25 cellular contexts compared by ENCODE assay signal in genomic region chr10:58451490-58451889, GRCh38.
DNase-seq lines count a peak whose midpoint lies in the region; ATAC-seq and TF ChIP-seq lines count a peak whose summit lies in the region.
"Had no signal": no experiment of that assay in that cellular context is flagged by ENCODE, and none has a peak within 500 bp of the region (broad histone marks: within the 10 kb centered on the region; RNA-seq: fewer than 3 reads in every experiment).

No MANE protein-coding gene starts in this region.

- no TSS peak for BruUV-seq in mammary epithelial cell (replicated peaks; lab: Mats Ljungman, UMichigan)
- no TSS peak for BruUV-seq in MCF 10A (replicated peaks; lab: Mats Ljungman, UMichigan)

- peaks cover 3% of the 10 kb centered on the region for H3K9me3 Mint-ChIP-seq in MCF 10A (ENCODE audit: unreplicated experiment)

- H3K36me3 Mint-ChIP-seq in MCF 10A (ENCODE audit: insufficient read depth, unreplicated experiment), result no peaks in the 10 kb centered on the region

- no peak overlapping the region for H3K27ac Mint-ChIP-seq in MCF 10A (ENCODE audit: low read depth, unreplicated experiment)
- H3K27ac Mint-ChIP-seq: B cell had no signal

- peak; percentile 81 to 92 (median 85) for ATAC-seq in right lobe of liver
- no peak for ATAC-seq in HG02623 (IDR thresholded peaks at IDR 0.05; ENCODE audit: unreplicated experiment)
- ATAC-seq in HG03571 (IDR thresholded peaks at IDR 0.05; ENCODE audit: unreplicated experiment), result no peak
- ATAC-seq: foreskin keratinocyte, lower lobe of right lung, psoas muscle, SK-N-SH treated with all-trans-retinoic acid at 6 μM for 48 hours had no signal

- POLR2A ChIA-PET in MCF 10A (lab: Yijun Ruan, JAX), result interaction anchor here (0.7 to 1.6 kb wide), 2 partner anchors 13 to 194 kb away, joined by 3 to 5 read pairs; no protein-coding TSS in a partner anchor

- DNase-seq in mammary epithelial cell (no peak), MCF 10A (ENCODE audit: unreplicated experiment) (no peak), epithelial cell of proximal tubule (ENCODE audit: low read depth) (no peak), right lobe of liver (no peak), ecto neural progenitor cell (ENCODE audit: low spot score) (no peak), inferior parietal cortex (ENCODE audit: extremely low spot score) (no peak)
- DNase-seq: 8988T; activated CD8-positive, alpha-beta memory T cell treated with anti-CD3 and anti-CD28 coated beads, Interleukin-2, amount 50 U/mL, for 4 hours; activated naive CD4-positive, alpha-beta T cell treated with anti-CD3 and anti-CD28 coated beads, Interleukin-2, amount 50 U/mL, for 16 hours; DMS153; foreskin keratinocyte; KBM-7; lower lobe of right lung; NCI-H1436 treated with DMSO at 0.1 percent for 48 hours; NCI-H2171; NCI-H526 treated with DMSO at 0.1 percent for 48 hours; psoas muscle; transverse colon had no signal

- TF ChIP-seq CTCF in mammary epithelial cell (conservative IDR thresholded peaks at IDR 0.05 in 1 of 2, IDR thresholded peaks at IDR 0.05 in 1 of 2; ENCODE audit: extremely low read depth in 1 of 2, insufficient read depth in 1 of 2, low read depth in 1 of 2, low read length in 2 of 2), result no peak
- TF ChIP-seq CTCF in MCF 10A (IDR thresholded peaks at IDR 0.05; ENCODE audit: unreplicated experiment), result no peak
- no peak for TF ChIP-seq CTCF in epithelial cell of proximal tubule (conservative IDR thresholded peaks at IDR 0.05; ENCODE audit: low read depth, low read length)
- TF ChIP-seq CTCF in right lobe of liver (IDR thresholded peaks at IDR 0.05), result no peak

- CTCF ChIA-PET in mammary epithelial cell (lab: Charles Lee; ENCODE audit: low non-redundant PET), result no interaction called here
- CTCF ChIA-PET in MCF 10A (lab: Yijun Ruan, JAX), result no interaction called here

- H3K4me1 ChIP-seq in mammary epithelial cell (ENCODE audit: insufficient read depth, low read length) (peaks cover 8% of the 10 kb centered on the region), right lobe of liver (peaks cover 0 to 23% (median 0%) of the 10 kb centered on the region in 4 donors)
- H3K4me1 ChIP-seq: foreskin keratinocyte, lower lobe of right lung, psoas muscle had no signal

- no peak overlapping the region for H3K4me2 ChIP-seq in mammary epithelial cell (ENCODE audit: insufficient read depth, low read depth, low read length)

- intact Hi-C loops in mammary epithelial cell (cut with micrococcal nuclease), result no loop called here
- intact Hi-C loops in MCF 10A (cut with micrococcal nuclease), result no loop called here
- intact Hi-C loops in right lobe of liver (cut with DNase I), result no loop called here

- no peak overlapping the region for H3K4me3 Mint-ChIP-seq in MCF 10A (ENCODE audit: unreplicated experiment)
- H3K4me3 Mint-ChIP-seq: B cell had no signal

- peak overlapping the region; percentile 27 for H2AFZ ChIP-seq in mammary epithelial cell (ENCODE audit: low read depth, low read length)

- no peaks in the 10 kb centered on the region for H3K36me3 ChIP-seq in mammary epithelial cell (ENCODE audit: insufficient read depth, low read length)
- H3K36me3 ChIP-seq in right lobe of liver, result no peaks in the 10 kb centered on the region
- H3K36me3 ChIP-seq: ascending aorta, lower lobe of right lung, transverse colon had no signal

- dilution Hi-C loops in mammary epithelial cell (cut with HindIII; ENCODE audit: low sequenced_read_pairs), result no loop called here

- H3K4me1 Mint-ChIP-seq in MCF 10A (ENCODE audit: insufficient read depth, unreplicated experiment), result no peaks in the 10 kb centered on the region
- H3K4me1 Mint-ChIP-seq: B cell had no signal

- H3K27me3 ChIP-seq in mammary epithelial cell (ENCODE audit: insufficient read depth, low read length) (no peaks in the 10 kb centered on the region), right lobe of liver (no peaks in the 10 kb centered on the region)
- H3K27me3 ChIP-seq: ascending aorta, foreskin keratinocyte, transverse colon had no signal

- in situ Hi-C loops in mammary epithelial cell (cut with MboI; ENCODE audit: low sequenced_read_pairs in 2 of 2), result no loop called here

- H3K4me3 ChIP-seq in mammary epithelial cell (replicated peaks in 1 of 3; ENCODE audit: insufficient read depth in 1 of 3, low read depth in 2 of 3, low read length in 3 of 3) (no peak overlapping the region), epithelial cell of proximal tubule (ENCODE audit: low read depth, low read length) (peak overlapping the region; percentile 32), right lobe of liver (no peak overlapping the region)
- H3K4me3 ChIP-seq: ascending aorta, lower lobe of right lung, psoas muscle, transverse colon had no signal

- no peak for TF ChIP-seq POLR2A in right lobe of liver (IDR thresholded peaks at IDR 0.05)

- H3K27me3 Mint-ChIP-seq in MCF 10A (ENCODE audit: insufficient read depth, unreplicated experiment), result no peaks in the 10 kb centered on the region

- H3K79me2 ChIP-seq in mammary epithelial cell (ENCODE audit: insufficient read depth, low read length), result no peaks in the 10 kb centered on the region

- H3K27ac ChIP-seq in mammary epithelial cell (ENCODE audit: insufficient read depth, low read depth, low read length) (no peak overlapping the region), right lobe of liver (peak overlapping the region in 1 of 3 donors; percentile 64)
- H3K27ac ChIP-seq: ascending aorta, epithelial cell of prostate, foreskin keratinocyte, lower lobe of right lung, psoas muscle, RWPE1, transverse colon had no signal

- H3K9me3 ChIP-seq in mammary epithelial cell (replicated peaks; ENCODE audit: insufficient read depth, low read length) (no peaks in the 10 kb centered on the region), right lobe of liver (no peaks in the 10 kb centered on the region)
- H3K9me3 ChIP-seq: ascending aorta, lower lobe of right lung, psoas muscle, transverse colon had no signal

- no peaks in the 10 kb centered on the region for H4K20me1 ChIP-seq in mammary epithelial cell (ENCODE audit: insufficient read depth, low read length)

- 100% methylated on average over 2 of the region's 2 CpGs for WGBS in mammary epithelial cell (ENCODE audit: low coverage, missing lambda C conversion rate)
- 34% methylated on average over 2 of the region's 2 CpGs for WGBS in right lobe of liver (ENCODE audit: insufficient coverage, low coverage, low lambda C conversion rate, missing lambda C conversion rate)

- H3K9ac ChIP-seq in mammary epithelial cell (ENCODE audit: insufficient read depth, low read length), result no peak overlapping the region

Comparison
In these comparisons a context has a peak if more than half of its experiments do, and no peak if none do; other contexts are left out.
1. ATAC-seq: peak in right lobe of liver (4 of 4); none in HG02623 (single experiment) and HG03571 (single experiment).